11 cellular contexts compared by ENCODE assay signal in genomic region chr21:24375201-24375600, GRCh38.
DNase-seq lines count a peak whose midpoint lies in the region; ATAC-seq and TF ChIP-seq lines count a peak whose summit lies in the region.
"Had no signal": no experiment of that assay in that cellular context is flagged by ENCODE, and none has a peak within 500 bp of the region (broad histone marks: within the 10 kb centered on the region; RNA-seq: fewer than 3 reads in every experiment).

No MANE protein-coding gene starts in this region.

- POLR2A ChIA-PET in Panc1 (lab: Charles Lee), result no interaction called here

- H3K27ac ChIP-seq in Panc1 (ENCODE audit: low read length), result no peak overlapping the region
- H3K27ac ChIP-seq: gastroesophageal sphincter, SJSA1 had no signal

- TF ChIP-seq CTCF in Panc1 (IDR thresholded peaks at IDR 0.05) (peak; percentile 15; the same call in 1 of the 2 replicates), omental fat pad (IDR thresholded peaks at IDR 0.05) (no peak)

- in situ Hi-C loops in Panc1 (cut with HindIII; ENCODE audit: low pct_unique_long_range_greater_than_20kb, low sequenced_read_pairs), result no loop called here

- H3K9me3 ChIP-seq in Panc1 (ENCODE audit: control insufficient read depth, insufficient read depth, low read depth, low read length), result no peaks in the 10 kb centered on the region
- H3K9me3 ChIP-seq: gastroesophageal sphincter had no signal

- DNase-seq in Panc1 (ENCODE audit: low read depth, low spot score), result no peak
- DNase-seq in stimulated activated CD4-positive, alpha-beta T cell treated with anti-CD3 and anti-CD28 coated beads, Interleukin-12 subunit alpha, Interleukin-12 subunit beta, amount 100 ng/mL, for 4 hours, result peak; percentile 8
- no peak for DNase-seq in NCI-H128 (lab: John Stamatoyannopoulos, UW; ENCODE audit: unreplicated experiment)
- no peak for DNase-seq in COLO668 (lab: John Stamatoyannopoulos, UW; ENCODE audit: unreplicated experiment)
- no peak for DNase-seq in omental fat pad (ENCODE audit: low spot score)
- DNase-seq in LoVo (ENCODE audit: low spot score), result no peak

- no peaks in the 10 kb centered on the region for H3K4me1 ChIP-seq in Panc1 (ENCODE audit: control insufficient read depth, insufficient read depth, low read length)
- H3K4me1 ChIP-seq: gastroesophageal sphincter, SJSA1 had no signal

- peak; percentile 65 for ATAC-seq in GM18870 (IDR thresholded peaks at IDR 0.05; ENCODE audit: unreplicated experiment)
- ATAC-seq in HG02610 (IDR thresholded peaks at IDR 0.05; ENCODE audit: unreplicated experiment), result peak; percentile 54
- no peak for ATAC-seq in Panc1
- ATAC-seq in omental fat pad (ENCODE audit: low FRiP score), result no peak
- ATAC-seq: gastroesophageal sphincter; naive thymus-derived CD8-positive, alpha-beta T cell had no signal

- no TSS peak for BruUV-seq in Panc1 (replicated peaks; lab: Mats Ljungman, UMichigan)

- H3K27me3 ChIP-seq in Panc1 (ENCODE audit: control insufficient read depth, insufficient read depth, low read length), result no peaks in the 10 kb centered on the region
- H3K27me3 ChIP-seq: gastroesophageal sphincter, SJSA1 had no signal

- intact Hi-C loops in Panc1 (cut with micrococcal nuclease; ENCODE audit: unreplicated experiment), result no loop called here

- no peaks in the 10 kb centered on the region for H3K36me3 ChIP-seq in Panc1 (ENCODE audit: control insufficient read depth, insufficient read depth, low read length)
- H3K36me3 ChIP-seq: gastroesophageal sphincter, SJSA1 had no signal

- CTCF ChIA-PET in Panc1 (lab: Charles Lee), result no interaction called here

- H3K4me3 ChIP-seq in Panc1 (ENCODE audit: low read depth in 2 of 2, low read length in 2 of 2), result no peak overlapping the region
- H3K4me3 ChIP-seq: gastroesophageal sphincter, SJSA1 had no signal

Comparison
In these comparisons a context has a peak if more than half of its experiments do, and no peak if none do; other contexts are left out.
1. ATAC-seq: peak in GM18870 (single experiment) and HG02610 (single experiment); none in Panc1 (single experiment) and omental fat pad (single experiment).